Comparison of ENCODE assay signal across 9 cellular contexts in genomic region chr10:71214641-71215160, GRCh38. TPM values are rescaled to one million over a fixed set of nuclear protein-coding genes. Genes with fewer than 3 reads are reported as not detected.
DNase-seq lines count a peak whose midpoint lies in the region; ATAC-seq, FAIRE-seq and TF ChIP-seq lines count a peak whose summit lies in the region.
"Had no signal": no experiment of that assay in that cellular context is flagged by ENCODE, and none has a peak within 500 bp of the region (broad histone marks: within the 10 kb centered on the region; RNA-seq: fewer than 3 reads in every experiment).

No MANE protein-coding gene starts in this region.

- 82 to 87% methylated on average over 6 of the region's 6 CpGs for WGBS in GM23248 (ENCODE audit: low coverage in 1 of 2, low lambda C conversion rate in 2 of 2, missing lambda C conversion rate in 2 of 2), 2 experiments

- no peaks in the 10 kb centered on the region for H3F3A ChIP-seq in GM23248 (ENCODE audit: insufficient read depth)

- H3K4me3 Mint-ChIP-seq in astrocyte (ENCODE audit: unreplicated experiment): peak overlapping the region; percentile 92
- H3K4me3 Mint-ChIP-seq: activated B cell treated with CpG ODN at 0.5 μM for 24 hours had no signal

- peaks cover 3% of the 10 kb centered on the region for H3K36me3 Mint-ChIP-seq in astrocyte (ENCODE audit: low read depth, unreplicated experiment)

- H2AFZ ChIP-seq in GM23248 (no peak overlapping the region), astrocyte (ENCODE audit: low read depth, low read length) (no peak overlapping the region)

- peaks cover 22% of the 10 kb centered on the region for H3K27me3 ChIP-seq in GM23248 (replicated peaks; ENCODE audit: insufficient read depth)
- peaks cover 22% of the 10 kb centered on the region for H3K27me3 ChIP-seq in astrocyte (ENCODE audit: insufficient read depth, low read length)
- peaks cover 23% of the 10 kb centered on the region for H3K27me3 ChIP-seq in skeletal muscle satellite cell (ENCODE audit: control insufficient read depth, insufficient read depth, low read length)

- in situ Hi-C loops in GM23248 (cut with MboI): no loop called here

- H3K27me3 Mint-ChIP-seq in astrocyte (ENCODE audit: low read depth, unreplicated experiment): peaks cover 22% of the 10 kb centered on the region

- H3K9me3 Mint-ChIP-seq in astrocyte (ENCODE audit: unreplicated experiment): no peaks in the 10 kb centered on the region
- H3K9me3 Mint-ChIP-seq: activated B cell treated with CpG ODN at 0.5 μM for 24 hours had no signal

- H3K27ac ChIP-seq in GM23248 (no peak overlapping the region), astrocyte (ENCODE audit: low read depth, low read length) (peak overlapping the region; percentile 28)

- H3K4me2 ChIP-seq in GM23248 (ENCODE audit: unreplicated experiment) (peak overlapping the region; percentile 97), astrocyte (ENCODE audit: low read length) (peak overlapping the region; percentile 97), skeletal muscle satellite cell (ENCODE audit: low read length) (peak overlapping the region; percentile 98)

- H3K27ac Mint-ChIP-seq in astrocyte (ENCODE audit: unreplicated experiment): peak overlapping the region; percentile 97
- H3K27ac Mint-ChIP-seq: activated B cell treated with CpG ODN at 0.5 μM for 24 hours had no signal

- H3K4me3 ChIP-seq in GM23248: no peak overlapping the region; the same call in 1 of the 2 replicates
- peak overlapping the region; percentile 83 for H3K4me3 ChIP-seq in astrocyte (ENCODE audit: insufficient read depth, low read depth, low read length)
- peak overlapping the region; percentile 80 for H3K4me3 ChIP-seq in skeletal muscle satellite cell (ENCODE audit: low read length)

- DNase-seq in GM23248 (no peak), astrocyte (ENCODE audit: low read depth) (no peak), left lobe of liver (ENCODE audit: low spot score) (peak; percentile 33), amygdala (lab: John Stamatoyannopoulos, UW) (no peak)
- DNase-seq in activated CD4-positive, alpha-beta T cell treated with anti-CD3 and anti-CD28 coated beads for 4 hours: no peak
- DNase-seq: activated B cell treated with CpG ODN at 0.5 μM for 24 hours; stimulated activated CD4-positive, alpha-beta T cell treated with anti-CD3 and anti-CD28 coated beads, Interleukin-2, amount 100 ng/mL, for 48 hours had no signal

- peaks cover 19% of the 10 kb centered on the region for H3K79me2 ChIP-seq in GM23248 (ENCODE audit: insufficient read depth)
- peaks cover 50% of the 10 kb centered on the region for H3K79me2 ChIP-seq in astrocyte (ENCODE audit: insufficient read depth, low read length)

- peak overlapping the region; percentile 79; the same call in 1 of the 2 replicates for H3K9ac ChIP-seq in GM23248
- H3K9ac ChIP-seq in astrocyte (ENCODE audit: low read length): peak overlapping the region; percentile 85
- no peak overlapping the region for H3K9ac ChIP-seq in skeletal muscle satellite cell (ENCODE audit: low read depth, low read length)

- no peak for ATAC-seq in left lobe of liver
- ATAC-seq in HG02840 (IDR thresholded peaks at IDR 0.05; ENCODE audit: low FRiP score, unreplicated experiment): no peak

- no peaks in the 10 kb centered on the region for H4K20me1 ChIP-seq in GM23248 (ENCODE audit: insufficient read depth)
- peaks cover 47% of the 10 kb centered on the region for H4K20me1 ChIP-seq in astrocyte (ENCODE audit: insufficient read depth, low read length)

- no peaks in the 10 kb centered on the region for H3K9me2 ChIP-seq in GM23248 (ENCODE audit: insufficient read depth)

- H3K4me1 ChIP-seq in GM23248 (ENCODE audit: insufficient read depth): peaks cover 8% of the 10 kb centered on the region
- peaks cover 35% of the 10 kb centered on the region for H3K4me1 ChIP-seq in astrocyte (ENCODE audit: insufficient read depth, low read length)
- peaks cover 23% of the 10 kb centered on the region for H3K4me1 ChIP-seq in skeletal muscle satellite cell (ENCODE audit: control insufficient read depth, insufficient read depth, low read length)

- H3K36me3 ChIP-seq in GM23248 (ENCODE audit: low read depth) (no peaks in the 10 kb centered on the region), astrocyte (ENCODE audit: insufficient read depth, low read length) (no peaks in the 10 kb centered on the region), skeletal muscle satellite cell (ENCODE audit: insufficient read depth, low read length) (no peaks in the 10 kb centered on the region)

- no peak for TF ChIP-seq CTCF in astrocyte (IDR thresholded peaks at IDR 0.05; ENCODE audit: insufficient read depth, low read depth, low read length)

- peaks cover 29% of the 10 kb centered on the region for H3K4me1 Mint-ChIP-seq in astrocyte (ENCODE audit: low read depth, unreplicated experiment)

- no peak for FAIRE-seq in astrocyte (lab: Jason Lieb, UNC)

- H3K9me3 ChIP-seq in GM23248 (ENCODE audit: low read depth) (no peaks in the 10 kb centered on the region), astrocyte (ENCODE audit: insufficient read depth, low read depth, low read length) (no peaks in the 10 kb centered on the region), skeletal muscle satellite cell (replicated peaks; ENCODE audit: low read length) (no peaks in the 10 kb centered on the region)

RNA-seq across cellular contexts. Expression of gene UNC5B, which starts 2.3 kb away (rescaled TPM):
- total RNA-seq in GM23248 (2014; rRNA removed; shearing (Covaris generic)): 6.4 and 6.5 TPM in 2 replicates
- 2.7 and 3.0 TPM in 2 replicates for polyA plus RNA-seq in GM23248 (2016; fragmentation: Nextera tagmentation; extraction: Ambion mirVana)
- total RNA-seq in astrocyte (15.0 and 32.8 TPM in 2 replicates), left lobe of liver (1.8 TPM)
- total RNA-seq in skeletal muscle satellite cell (2012; rRNA removed): 15.0 and 15.3 TPM in 2 replicates
- total RNA-seq: activated B cell treated with CpG ODN at 0.5 μM for 24 hours had no signal
